Comparison of ENCODE assay signal across 34 cellular contexts in genomic region chr6:4575724-4576123, GRCh38.
A peak's percentile ranks its signal among the peaks of the same experiment; 100 is the strongest.
DNase-seq lines count a peak whose midpoint lies in the region; ATAC-seq, FAIRE-seq and TF ChIP-seq lines count a peak whose summit lies in the region.
"Had no signal": no experiment of that assay in that cellular context is flagged by ENCODE, and none has a peak within 500 bp of the region (broad histone marks: within the 10 kb centered on the region; RNA-seq: fewer than 3 reads in every experiment).

No MANE protein-coding gene starts in this region.

- H3K9ac ChIP-seq in K562 (ENCODE audit: insufficient read depth in 1 of 2, low read depth in 2 of 2, low read length in 2 of 2), result no peak overlapping the region

- no peak overlapping the region for H2AFZ ChIP-seq in K562 (ENCODE audit: low read depth, low read length)

- no peak for FAIRE-seq in K562 (lab: Jason Lieb, UNC)
- FAIRE-seq: A549, endometrium, islet of Langerhans had no signal

- H3K4me3 ChIP-seq in K562, result no peak overlapping the region
- H3K4me3 ChIP-seq in ovary, result no peak overlapping the region
- H3K4me3 ChIP-seq: A549, cardiac muscle cell, esophagus squamous epithelium, gastroesophageal sphincter, smooth muscle cell, stomach, thyroid gland had no signal

- DNase-seq in A172 (ENCODE audit: low spot score) (peak; percentile 92), HCEC 1CT (peak; percentile 9), K562 (ENCODE audit: extremely low read depth in 1 of 4, low spot score in 3 of 4) (no peak), left kidney (ENCODE audit: low read depth, low spot score) (peak; percentile 51), DMS 273 (lab: John Stamatoyannopoulos, UW; ENCODE audit: unreplicated experiment) (no peak), ovary (no peak)
- DNase-seq in effector CD4-positive, alpha-beta T cell, result no peak
- DNase-seq: activated B cell treated with CpG ODN at 0.5 μM for 24 hours; activated CD4-positive, alpha-beta T cell treated with anti-CD3 and anti-CD28 coated beads, Interleukin-2, amount 50 U/mL, for 4 hours; activated naive CD4-positive, alpha-beta T cell treated with anti-CD3 and anti-CD28 coated beads, Interleukin-2, amount 10 ng/mL, durations not matched to agents 7 days and 5 days; AML-193; amniotic stem cell; CD4-positive, alpha-beta T cell; DMS 273 treated with DMSO at 0.1 percent for 48 hours; esophagus squamous epithelium; GDM1; left ventricle myocardium superior; naive B cell; NCI-H1105 treated with DMSO at 0.1 percent for 48 hours; NCI-H2029 treated with DMSO at 0.1 percent for 48 hours; NCI-H748 treated with DMSO at 0.1 percent for 48 hours; retina; stimulated activated CD4-positive, alpha-beta T cell treated with anti-CD3 and anti-CD28 coated beads, Interleukin-1b, Interleukin-23, amount 100 ng/mL, for 48 hours; stimulated activated CD8-positive, alpha-beta memory T cell treated with anti-CD3 and anti-CD28 coated beads, Interleukin-4, amount 100 ng/mL, for 48 hours; stomach; T-helper 1 cell; thyroid gland had no signal

- no peaks in the 10 kb centered on the region for H3K79me2 ChIP-seq in K562 (ENCODE audit: control insufficient read depth, insufficient read depth, low read length)

- intact Hi-C loops in K562 (cut with micrococcal nuclease), result no loop called here
- intact Hi-C loops in ovary (cut with DNase I), result no loop called here

- ATAC-seq in K562, result no peak
- ATAC-seq in HG03378 (IDR thresholded peaks at IDR 0.05; ENCODE audit: unreplicated experiment), result no peak
- ATAC-seq: A549, gastroesophageal sphincter, left ventricle myocardium superior had no signal

- TF ChIP-seq POLR2A in K562 (conservative IDR thresholded peaks at IDR 0.05), result no peak
- no peak for TF ChIP-seq POLR2A in ovary (IDR thresholded peaks at IDR 0.05)

- in situ Hi-C loops in K562 (cut with MboI), result no loop called here

- H3K27ac ChIP-seq in K562 (ENCODE audit: extremely low read depth, low read depth, low read length) (no peak overlapping the region), ovary (no peak overlapping the region)
- H3K27ac ChIP-seq: cardiac muscle cell, esophagus squamous epithelium, gastroesophageal sphincter, stomach, thyroid gland had no signal

- POLR2A ChIA-PET in K562 (lab: Yijun Ruan, JAX), result no interaction called here

- H3K4me1 ChIP-seq in K562 (replicated peaks in 1 of 2; ENCODE audit: control insufficient read depth in 2 of 2, insufficient read depth in 2 of 2, low read length in 2 of 2) (no peaks in the 10 kb centered on the region), ovary (ENCODE audit: insufficient read depth) (no peaks in the 10 kb centered on the region)
- H3K4me1 ChIP-seq: thyroid gland had no signal

- H3K27me3 ChIP-seq in K562 (ENCODE audit: control insufficient read depth in 2 of 2, insufficient read depth in 2 of 2, low read length in 2 of 2) (peaks cover 0 to 14% of the 10 kb centered on the region in 2 experiments; a peak in 1 of 5 replicates), ovary (no peaks in the 10 kb centered on the region)
- H3K27me3 ChIP-seq: cardiac muscle cell, esophagus squamous epithelium, gastroesophageal sphincter, stomach, thyroid gland had no signal

- CTCF ChIA-PET in K562 (lab: Yijun Ruan, JAX; ENCODE audit: low intra/inter-chr PET ratio), result interaction anchor here (0.7 kb wide), 1 partner anchor 325 kb away, joined by 3 read pairs; no protein-coding TSS in a partner anchor

- no peaks in the 10 kb centered on the region for H4K20me1 ChIP-seq in K562 (replicated peaks; ENCODE audit: control insufficient read depth, insufficient read depth, low read length)

- no peak for TF ChIP-seq EP300 in K562 (IDR thresholded peaks at IDR 0.05; ENCODE audit: low read length)
- no peak for TF ChIP-seq EP300 in ovary (IDR thresholded peaks at IDR 0.05)

- no peak for TF ChIP-seq RAD21 in K562 (CRISPR knock-in tag; conservative IDR thresholded peaks at IDR 0.05 in 1 of 2, IDR thresholded peaks at IDR 0.05 in 1 of 2)

- TF ChIP-seq CTCF in K562 (IDR thresholded peaks at IDR 0.05 in 2 of 3, conservative IDR thresholded peaks at IDR 0.05 in 1 of 3; ENCODE audit: insufficient read depth in 2 of 3, low read depth in 1 of 3, low read length in 3 of 3) (no peak), ovary (IDR thresholded peaks at IDR 0.05) (no peak)

- peaks cover 7% of the 10 kb centered on the region for H3K9me3 ChIP-seq in K562 (replicated peaks; ENCODE audit: control insufficient read depth, insufficient read depth, low read depth, low read length)
- H3K9me3 ChIP-seq in ovary, result no peaks in the 10 kb centered on the region
- H3K9me3 ChIP-seq: thyroid gland had no signal

- H3K9me1 ChIP-seq in K562 (ENCODE audit: control insufficient read depth, insufficient read depth, low read length), result no peaks in the 10 kb centered on the region

- no TSS peak for BruUV-seq in K562 (replicated peaks; lab: Mats Ljungman, UMichigan)

- no peak overlapping the region for H3K4me2 ChIP-seq in K562 (ENCODE audit: insufficient read depth, low read length)
- H3K4me2 ChIP-seq: A549, smooth muscle cell had no signal

- 2% methylated on average over 5 of the region's 5 CpGs for WGBS in K562 (ENCODE audit: insufficient coverage, low coverage, missing lambda C conversion rate)
- WGBS in ovary, 3 donors, result 75 to 84% (median 77%) methylated on average over 5 of the region's 5 CpGs

- no peaks in the 10 kb centered on the region for H3K36me3 ChIP-seq in K562 (ENCODE audit: control insufficient read depth, insufficient read depth, low read length)
- H3K36me3 ChIP-seq in ovary, result no peaks in the 10 kb centered on the region
- H3K36me3 ChIP-seq: cardiac muscle cell, esophagus squamous epithelium, gastroesophageal sphincter, stomach, thyroid gland had no signal

TF ChIP-seq in K562, 482 proteins besides CTCF, POLR2A, EP300 and RAD21:
- TF ChIP-seq MCM3 (IDR thresholded peaks at IDR 0.05) (peak; percentile 75; the same call in 1 of the 2 replicates), NR2C1 (IDR thresholded peaks at IDR 0.05) (no peak), NR2C1 (tag; IDR thresholded peaks at IDR 0.05) (no peak), MAX (CRISPR knock-in tag; IDR thresholded peaks at IDR 0.05) (no peak), STAT5B (CRISPR knock-in tag; IDR thresholded peaks at IDR 0.05) (no peak), SRSF7 (optimal IDR thresholded peaks at IDR 0.05; ENCODE audit: low read depth, low read length) (no peak), RB1 (IDR thresholded peaks at IDR 0.05; ENCODE audit: low read depth) (no peak)

Comparison
In these comparisons a context has a peak if more than half of its experiments do, and no peak if none do; other contexts are left out.
1. DNase-seq: peak in A172 (single experiment), HCEC 1CT (single experiment) and left kidney (single experiment); none in K562 (0 of 4), DMS 273 (single experiment), effector CD4-positive, alpha-beta T cell (single experiment) and ovary (0 of 5).